ENCODE assay signal across 26 cellular contexts in genomic region chr2:63817382-63817781, GRCh38.
"Had no signal": no experiment of that assay in that cellular context is flagged by ENCODE, and none has a peak within 500 bp of the region (broad histone marks: within the 10 kb centered on the region; RNA-seq: fewer than 3 reads in every experiment).

No MANE protein-coding gene starts in this region.

- H3K27me3 ChIP-seq: esophagus muscularis mucosa, foreskin keratinocyte, heart right ventricle, upper lobe of left lung, vagina had no signal

- H3K36me3 Mint-ChIP-seq: activated CD8-positive, alpha-beta memory T cell treated with anti-CD3 and anti-CD28 coated beads, Interleukin-2, amount 10 ng/mL, durations not matched to agents 7 days and 5 days; activated naive CD4-positive, alpha-beta T cell treated with anti-CD3 and anti-CD28 coated beads, Interleukin-2, amount 50 U/mL, for 72 hours; naive B cell; stimulated activated effector memory CD8-positive, alpha-beta T cell treated with anti-CD3 and anti-CD28 coated beads, Interleukin-12 subunit alpha, Interleukin-12 subunit beta, amount 100 ng/mL, for 72 hours had no signal

- H3K4me1 Mint-ChIP-seq: activated B cell treated with CpG ODN at 0.5 μM for 24 hours; activated CD8-positive, alpha-beta memory T cell treated with anti-CD3 and anti-CD28 coated beads, Interleukin-2, amount 10 ng/mL, durations not matched to agents 7 days and 5 days; central memory CD8-positive, alpha-beta T cell; naive B cell; stimulated activated effector memory CD8-positive, alpha-beta T cell treated with anti-CD3 and anti-CD28 coated beads, Interleukin-12 subunit alpha, Interleukin-12 subunit beta, amount 100 ng/mL, for 72 hours had no signal

- H3K27ac ChIP-seq: esophagus muscularis mucosa, foreskin keratinocyte, upper lobe of left lung, vagina had no signal

- ATAC-seq: activated CD8-positive, alpha-beta memory T cell treated with anti-CD3 and anti-CD28 coated beads, Interleukin-2, amount 10 ng/mL, durations not matched to agents 7 days and 5 days; activated CD8-positive, alpha-beta T cell treated with anti-CD3 and anti-CD28 coated beads, Interleukin-2, amount 10 ng/mL, durations not matched to agents 7 days and 5 days; activated naive CD4-positive, alpha-beta T cell treated with anti-CD3 and anti-CD28 coated beads, Interleukin-2, amount 50 U/mL, for 72 hours; foreskin keratinocyte; heart right ventricle; right cardiac atrium; stimulated activated effector memory CD8-positive, alpha-beta T cell treated with anti-CD3 and anti-CD28 coated beads, Interleukin-12 subunit alpha, Interleukin-12 subunit beta, amount 100 ng/mL, for 72 hours had no signal

- H3K4me3 ChIP-seq: esophagus muscularis mucosa, heart right ventricle, lung, upper lobe of left lung, vagina had no signal

- H3K27ac Mint-ChIP-seq: activated B cell treated with CpG ODN at 0.5 μM for 24 hours; activated CD8-positive, alpha-beta memory T cell treated with anti-CD3 and anti-CD28 coated beads, Interleukin-2, amount 10 ng/mL, durations not matched to agents 7 days and 5 days; activated CD8-positive, alpha-beta T cell treated with anti-CD3 and anti-CD28 coated beads, Interleukin-2, amount 10 ng/mL, durations not matched to agents 7 days and 5 days; activated naive CD4-positive, alpha-beta T cell treated with anti-CD3 and anti-CD28 coated beads, Interleukin-2, amount 50 U/mL, for 72 hours; naive B cell; nephron progenitor cell; stimulated activated effector memory CD8-positive, alpha-beta T cell treated with anti-CD3 and anti-CD28 coated beads, Interleukin-12 subunit alpha, Interleukin-12 subunit beta, amount 100 ng/mL, for 72 hours; stimulated activated naive CD8-positive, alpha-beta T cell treated with anti-CD3 and anti-CD28 coated beads, Interleukin-15, Interleukin-2, amounts not matched to agents 100 ng/mL and 50 ng/mL, for 24 hours; T-helper 2 cell treated with Interferon-gamma antibody and Interleukin-4, amounts not matched to agents 5 μg/mL and 100 μg/mL, for 36 hours had no signal

- H3K9me3 ChIP-seq: esophagus muscularis mucosa, heart right ventricle, upper lobe of left lung, vagina had no signal

- H3K4me1 ChIP-seq: upper lobe of left lung, vagina had no signal

- H3K27me3 Mint-ChIP-seq: activated B cell treated with CpG ODN at 0.5 μM for 24 hours; activated CD8-positive, alpha-beta memory T cell treated with anti-CD3 and anti-CD28 coated beads, Interleukin-2, amount 10 ng/mL, durations not matched to agents 7 days and 5 days; central memory CD8-positive, alpha-beta T cell; stimulated activated naive CD8-positive, alpha-beta T cell treated with anti-CD3 and anti-CD28 coated beads, Interleukin-15, Interleukin-2, amounts not matched to agents 100 ng/mL and 50 ng/mL, for 24 hours had no signal

- H3K36me3 ChIP-seq: esophagus muscularis mucosa, heart right ventricle, upper lobe of left lung, vagina had no signal

- DNase-seq: activated B cell treated with CpG ODN at 0.5 μM for 24 hours; activated CD4-positive, alpha-beta T cell treated with anti-CD3 and anti-CD28 coated beads, Interleukin-2, amount 50 U/mL, for 1 hour; activated CD8-positive, alpha-beta memory T cell treated with anti-CD3 and anti-CD28 coated beads, Interleukin-2, amount 10 ng/mL, durations not matched to agents 7 days and 5 days; activated CD8-positive, alpha-beta T cell treated with anti-CD3 and anti-CD28 coated beads, Interleukin-2, amount 10 ng/mL, durations not matched to agents 7 days and 5 days; activated naive CD4-positive, alpha-beta T cell; activated T-cell treated with anti-CD3 and anti-CD28 coated beads, Interleukin-2, amount 50 U/mL, for 48 hours; dermis blood vessel endothelial cell; effector CD4-positive, alpha-beta T cell; mesendoderm; naive B cell; nephron progenitor cell; occipital lobe; stimulated activated CD4-positive, alpha-beta T cell treated with anti-CD3 and anti-CD28 coated beads, Interleukin-4, amount 100 ng/mL, for 24 hours; T-helper 1 cell had no signal

- H3K4me3 Mint-ChIP-seq: activated B cell treated with CpG ODN at 0.5 μM for 24 hours; activated CD8-positive, alpha-beta memory T cell treated with anti-CD3 and anti-CD28 coated beads, Interleukin-2, amount 10 ng/mL, durations not matched to agents 7 days and 5 days; activated CD8-positive, alpha-beta T cell treated with anti-CD3 and anti-CD28 coated beads, Interleukin-2, amount 10 ng/mL, durations not matched to agents 7 days and 5 days; central memory CD8-positive, alpha-beta T cell; naive B cell; nephron progenitor cell; stimulated activated effector memory CD8-positive, alpha-beta T cell treated with anti-CD3 and anti-CD28 coated beads, Interleukin-12 subunit alpha, Interleukin-12 subunit beta, amount 100 ng/mL, for 72 hours; stimulated activated naive CD8-positive, alpha-beta T cell treated with anti-CD3 and anti-CD28 coated beads, Interleukin-15, Interleukin-2, amounts not matched to agents 100 ng/mL and 50 ng/mL, for 24 hours; T-helper 2 cell treated with Interferon-gamma antibody and Interleukin-4, amounts not matched to agents 5 μg/mL and 100 μg/mL, for 36 hours had no signal

- H3K9me3 Mint-ChIP-seq: activated B cell treated with CpG ODN at 0.5 μM for 24 hours; activated naive CD4-positive, alpha-beta T cell treated with anti-CD3 and anti-CD28 coated beads, Interleukin-2, amount 50 U/mL, for 72 hours; central memory CD8-positive, alpha-beta T cell; naive B cell; nephron progenitor cell; stimulated activated effector memory CD8-positive, alpha-beta T cell treated with anti-CD3 and anti-CD28 coated beads, Interleukin-12 subunit alpha, Interleukin-12 subunit beta, amount 100 ng/mL, for 72 hours; stimulated activated naive CD8-positive, alpha-beta T cell treated with anti-CD3 and anti-CD28 coated beads, Interleukin-15, Interleukin-2, amounts not matched to agents 100 ng/mL and 50 ng/mL, for 24 hours; T-helper 2 cell treated with Interferon-gamma antibody and Interleukin-4, amounts not matched to agents 5 μg/mL and 100 μg/mL, for 36 hours had no signal
